In genomic region chr14:102138535-102138934, GRCh38 we compare ENCODE assay signal across 8 cellular contexts. TPM values are rescaled to one million over a fixed set of nuclear protein-coding genes. Genes with fewer than 3 reads are reported as not detected.
A peak's percentile ranks its signal among the peaks of the same experiment; 100 is the strongest.
DNase-seq lines count a peak whose midpoint lies in the region; ATAC-seq and TF ChIP-seq lines count a peak whose summit lies in the region.

No MANE protein-coding gene starts in this region.

- peaks cover 24% of the 10 kb centered on the region for H3K4me1 Mint-ChIP-seq in stimulated activated naive CD8-positive, alpha-beta T cell treated with anti-CD3 and anti-CD28 coated beads, Interleukin-15, amount 100 ng/mL, for 72 hours

- H3K4me3 ChIP-seq in WI38 (ENCODE audit: low read depth, low read length) (peak overlapping the region; percentile 78), right cardiac atrium (ENCODE audit: low read length) (peak overlapping the region; percentile 68)

- ATAC-seq in right cardiac atrium, result no peak
- ATAC-seq in stimulated activated naive CD8-positive, alpha-beta T cell treated with anti-CD3 and anti-CD28 coated beads, Interleukin-15, amount 100 ng/mL, for 72 hours, result no peak

- no peaks in the 10 kb centered on the region for H3K27me3 Mint-ChIP-seq in stimulated activated naive CD8-positive, alpha-beta T cell treated with anti-CD3 and anti-CD28 coated beads, Interleukin-15, amount 100 ng/mL, for 72 hours

- no peak overlapping the region for H3K27ac ChIP-seq in right cardiac atrium (ENCODE audit: low read length)

- H3K4me3 Mint-ChIP-seq in stimulated activated naive CD8-positive, alpha-beta T cell treated with anti-CD3 and anti-CD28 coated beads, Interleukin-15, amount 100 ng/mL, for 72 hours, result peak overlapping the region; percentile 96 to 98

- no peaks in the 10 kb centered on the region for H3K4me1 ChIP-seq in right cardiac atrium (ENCODE audit: control insufficient read depth, insufficient read depth, low read length)

- DNase-seq in NCI-H2227 treated with DMSO at 0.1 percent for 48 hours (lab: John Stamatoyannopoulos, UW) (peak; percentile 39), NCI-H2227 (lab: John Stamatoyannopoulos, UW; ENCODE audit: unreplicated experiment) (no peak), right cardiac atrium (no peak), activated gamma-delta T cell treated with Interleukin-2 at 50 U/mL for 16 hours (no peak), HuH-7 (ENCODE audit: low spot score) (no peak), DMS153 treated with DMSO at 0.1 percent for 48 hours (lab: John Stamatoyannopoulos, UW; ENCODE audit: unreplicated experiment) (no peak)
- DNase-seq in stimulated activated naive CD8-positive, alpha-beta T cell treated with anti-CD3 and anti-CD28 coated beads, Interleukin-15, amount 100 ng/mL, for 72 hours, result no peak

- no peak for TF ChIP-seq CTCF in WI38 (IDR thresholded peaks at IDR 0.05; ENCODE audit: low read depth, low read length)

- no peaks in the 10 kb centered on the region for H3K9me3 Mint-ChIP-seq in stimulated activated naive CD8-positive, alpha-beta T cell treated with anti-CD3 and anti-CD28 coated beads, Interleukin-15, amount 100 ng/mL, for 72 hours

- no peaks in the 10 kb centered on the region for H3K9me3 ChIP-seq in right cardiac atrium (ENCODE audit: control insufficient read depth, low read length)

- H3K27ac Mint-ChIP-seq in stimulated activated naive CD8-positive, alpha-beta T cell treated with anti-CD3 and anti-CD28 coated beads, Interleukin-15, amount 100 ng/mL, for 72 hours, result peak overlapping the region; percentile 89 to 90

- intact Hi-C loops in right cardiac atrium (cut with DNase I), result no loop called here

- WGBS in right cardiac atrium, result 21% methylated on average over 3 of the region's 3 CpGs

- H3K27me3 ChIP-seq in right cardiac atrium (ENCODE audit: control insufficient read depth, insufficient read depth), result no peaks in the 10 kb centered on the region

RNA-seq across cellular contexts. Expression of gene WDR20, which starts 1.2 kb away (rescaled TPM):
- total RNA-seq in right cardiac atrium, result 10 to 100 TPM; 21.9 to 27.3 (median 22.4) TPM
- polyA plus RNA-seq in right cardiac atrium, result 13.2 TPM

RNA-seq across cellular contexts. Expression of gene HSP90AA1, which starts 51.7 kb away (rescaled TPM):
- 100 to 1,000 TPM; 381 to 731 (median 541) TPM for total RNA-seq in right cardiac atrium
- 504 TPM for polyA plus RNA-seq in right cardiac atrium
